1 cellular context compared by ENCODE assay signal in the genomic region with DNA sequence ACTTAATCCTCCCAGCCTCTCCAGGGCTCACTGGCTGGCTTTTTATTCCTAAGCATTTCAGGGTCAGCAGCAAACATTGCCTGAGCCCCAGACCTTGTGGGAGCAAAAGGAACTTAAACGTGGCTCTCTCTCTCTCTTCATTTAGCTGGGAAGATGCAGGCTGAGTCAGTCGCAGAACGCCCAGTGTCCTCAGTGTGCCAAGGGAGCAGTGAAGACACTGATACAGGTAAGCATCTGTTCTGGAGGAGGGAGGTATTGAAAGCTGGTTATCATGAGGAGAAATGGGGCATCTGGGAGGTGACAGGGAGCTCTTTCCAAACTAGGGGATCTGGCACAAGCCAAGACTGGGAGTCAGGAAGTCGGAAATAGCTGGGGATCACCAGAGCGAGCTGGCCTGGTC.
TF ChIP-seq lines count a peak whose summit lies in the region.

No MANE protein-coding gene starts in this region.

TF ChIP-seq in H1, 55 proteins besides CTCF, POLR2A, EP300 and RAD21:
- no peak for TF ChIP-seq SUZ12 (IDR thresholded peaks at IDR 0.05; ENCODE audit: low read length)
- no peak for TF ChIP-seq CREB1 (IDR thresholded peaks at IDR 0.05)
- no peak for TF ChIP-seq SAP30 (IDR thresholded peaks at IDR 0.05; ENCODE audit: insufficient read depth, insufficient replicate concordance, low read length)
